ENCODE assay signal across 1 cellular context in genomic region chr22:43066134-43066533, GRCh38.
TF ChIP-seq lines count a peak whose summit lies in the region.

No MANE protein-coding gene starts in this region.

TF ChIP-seq in SK-N-SH treated with all-trans-retinoic acid at 6 μM for 48 hours, 23 proteins besides CTCF, POLR2A, EP300 and RAD21 (continued from another document):
- TF ChIP-seq CSRNP3 (CRISPR knock-in tag; IDR thresholded peaks at IDR 0.05) (no peak), TSHZ2 (CRISPR knock-in tag; IDR thresholded peaks at IDR 0.05) (no peak), ARNTL (CRISPR knock-in tag; IDR thresholded peaks at IDR 0.05; ENCODE audit: borderline replicate concordance, low read depth) (no peak)
